In genomic region chr11:126880872-126881271, GRCh38 we compare ENCODE assay signal across 23 cellular contexts.
"Had no signal": no experiment of that assay in that cellular context is flagged by ENCODE, and none has a peak within 500 bp of the region (broad histone marks: within the 10 kb centered on the region; RNA-seq: fewer than 3 reads in every experiment).

No MANE protein-coding gene starts in this region.

- H3K4me1 Mint-ChIP-seq: activated CD4-positive, alpha-beta T cell treated with anti-CD3 and anti-CD28 coated beads, Interleukin-2, amount 10 ng/mL, durations not matched to agents 24 days and 14 days had no signal

- ATAC-seq: activated CD8-positive, alpha-beta T cell treated with anti-CD3 and anti-CD28 coated beads, Interleukin-2, amount 10 ng/mL, durations not matched to agents 7 days and 5 days; activated naive CD4-positive, alpha-beta T cell treated with anti-CD3 and anti-CD28 coated beads, Interleukin-2, amount 50 U/mL, for 72 hours; body of pancreas; Panc1 had no signal

- H3K27me3 Mint-ChIP-seq: activated CD4-positive, alpha-beta T cell treated with anti-CD3 and anti-CD28 coated beads, Interleukin-2, amount 10 ng/mL, durations not matched to agents 24 days and 14 days had no signal

- H3K4me3 Mint-ChIP-seq: activated CD4-positive, alpha-beta T cell treated with anti-CD3 and anti-CD28 coated beads, Interleukin-2, amount 10 ng/mL, durations not matched to agents 24 days and 14 days; activated CD8-positive, alpha-beta T cell treated with anti-CD3 and anti-CD28 coated beads, Interleukin-2, amount 10 ng/mL, durations not matched to agents 7 days and 5 days; activated naive CD4-positive, alpha-beta T cell treated with anti-CD3 and anti-CD28 coated beads for 36 hours; activated T-cell treated with anti-CD3 and anti-CD28 coated beads, Interleukin-2, amount 50 U/mL, for 24 hours; T-helper 1 cell treated with Interleukin-12 subunit alpha and Interleukin-12 subunit beta and Interleukin-4 antibody, amounts not matched to agents 30 μg/mL and 1 μg/mL, for 36 hours; T-helper 2 cell treated with Interferon-gamma antibody and Interleukin-4, amounts not matched to agents 5 μg/mL and 100 μg/mL, for 36 hours had no signal

- DNase-seq: activated CD4-positive, alpha-beta T cell treated with anti-CD3 and anti-CD28 coated beads, Interleukin-2, amount 10 ng/mL, durations not matched to agents 24 days and 14 days; activated CD4-positive, alpha-beta T cell treated with anti-CD3 and anti-CD28 coated beads, Interleukin-2, amount 50 U/mL, for 48 hours; activated CD8-positive, alpha-beta T cell treated with anti-CD3 and anti-CD28 coated beads, Interleukin-2, amount 10 ng/mL, durations not matched to agents 7 days and 5 days; activated gamma-delta T cell treated with Interleukin-2 at 50 U/mL for 16 hours; activated naive CD4-positive, alpha-beta T cell treated with anti-CD3 and anti-CD28 coated beads for 36 hours; activated T-cell treated with anti-CD3 and anti-CD28 coated beads, Interleukin-2, amount 50 U/mL, for 24 hours; adrenal gland; body of pancreas; MM.1S; MV-4-11; NCI-H1092; NCI-H1436; NCI-H1694; NCI-H1930; NCI-H2107; NCI-H510A; SHP77; SJCRH30; SK-N-SH had no signal

- H3K36me3 Mint-ChIP-seq: activated naive CD4-positive, alpha-beta T cell treated with anti-CD3 and anti-CD28 coated beads, Interleukin-2, amount 50 U/mL, for 72 hours had no signal

- H3K9me3 Mint-ChIP-seq: activated CD4-positive, alpha-beta T cell treated with anti-CD3 and anti-CD28 coated beads, Interleukin-2, amount 10 ng/mL, durations not matched to agents 24 days and 14 days; activated naive CD4-positive, alpha-beta T cell treated with anti-CD3 and anti-CD28 coated beads for 36 hours; activated naive CD4-positive, alpha-beta T cell treated with anti-CD3 and anti-CD28 coated beads, Interleukin-2, amount 50 U/mL, for 72 hours; activated T-cell treated with anti-CD3 and anti-CD28 coated beads, Interleukin-2, amount 50 U/mL, for 24 hours; T-helper 1 cell treated with Interleukin-12 subunit alpha and Interleukin-12 subunit beta and Interleukin-4 antibody, amounts not matched to agents 30 μg/mL and 1 μg/mL, for 36 hours; T-helper 2 cell treated with Interferon-gamma antibody and Interleukin-4, amounts not matched to agents 5 μg/mL and 100 μg/mL, for 36 hours had no signal

- H3K27ac Mint-ChIP-seq: activated CD4-positive, alpha-beta T cell treated with anti-CD3 and anti-CD28 coated beads, Interleukin-2, amount 10 ng/mL, durations not matched to agents 24 days and 14 days; activated CD8-positive, alpha-beta T cell treated with anti-CD3 and anti-CD28 coated beads, Interleukin-2, amount 10 ng/mL, durations not matched to agents 7 days and 5 days; activated naive CD4-positive, alpha-beta T cell treated with anti-CD3 and anti-CD28 coated beads for 36 hours; activated naive CD4-positive, alpha-beta T cell treated with anti-CD3 and anti-CD28 coated beads, Interleukin-2, amount 50 U/mL, for 72 hours; activated T-cell treated with anti-CD3 and anti-CD28 coated beads, Interleukin-2, amount 50 U/mL, for 24 hours; T-helper 1 cell treated with Interleukin-12 subunit alpha and Interleukin-12 subunit beta and Interleukin-4 antibody, amounts not matched to agents 30 μg/mL and 1 μg/mL, for 36 hours; T-helper 2 cell treated with Interferon-gamma antibody and Interleukin-4, amounts not matched to agents 5 μg/mL and 100 μg/mL, for 36 hours had no signal
